ENCODE assay signal across 1 cellular context in genomic region chr9:128005938-128006337, GRCh38.
TF ChIP-seq lines count a peak whose summit lies in the region.

No MANE protein-coding gene starts in this region.

TF ChIP-seq in HepG2, 621 proteins besides CTCF, POLR2A, EP300 and RAD21 (continued from another document):
- TF ChIP-seq PRDM10 (CRISPR knock-in tag; IDR thresholded peaks at IDR 0.05; ENCODE audit: low read depth) (0 out of 2 replicates have a peak, but pooled peaks have one; percentile 21), NKX3-1 (CRISPR knock-in tag; IDR thresholded peaks at IDR 0.05) (no peak), IKZF5 (CRISPR knock-in tag; IDR thresholded peaks at IDR 0.05) (peak; percentile 66), ZGPAT (CRISPR knock-in tag; IDR thresholded peaks at IDR 0.05) (no peak), ZFP82 (CRISPR knock-in tag; IDR thresholded peaks at IDR 0.05; ENCODE audit: borderline replicate concordance) (no peak), ZNF710 (CRISPR knock-in tag; IDR thresholded peaks at IDR 0.05; ENCODE audit: borderline replicate concordance) (0 out of 2 replicates have a peak, but pooled peaks have one; percentile 55), FIP1L1 (IDR thresholded peaks at IDR 0.05; ENCODE audit: borderline replicate concordance, insufficient read depth, low read depth, low read length) (no peak), PAWR (CRISPR knock-in tag; IDR thresholded peaks at IDR 0.05; ENCODE audit: borderline replicate concordance) (no peak), MXI1 (IDR thresholded peaks at IDR 0.05; ENCODE audit: borderline replicate concordance, low read depth, low read length) (peak; percentile 49; the same call in 1 of the 3 replicates), MTF2 (CRISPR knock-in tag; IDR thresholded peaks at IDR 0.05; ENCODE audit: borderline replicate concordance) (no peak), LCORL (IDR thresholded peaks at IDR 0.05) (no peak), LCORL (CRISPR knock-in tag; IDR thresholded peaks at IDR 0.05) (peak; percentile 29; the same call in 1 of the 2 replicates), JDP2 (CRISPR knock-in tag; IDR thresholded peaks at IDR 0.05; ENCODE audit: borderline replicate concordance) (no peak), NR1H2 (CRISPR knock-in tag; IDR thresholded peaks at IDR 0.05; ENCODE audit: borderline replicate concordance, low read depth) (no peak)
